Comparison of ENCODE assay signal across 8 cellular contexts in the genomic region with DNA sequence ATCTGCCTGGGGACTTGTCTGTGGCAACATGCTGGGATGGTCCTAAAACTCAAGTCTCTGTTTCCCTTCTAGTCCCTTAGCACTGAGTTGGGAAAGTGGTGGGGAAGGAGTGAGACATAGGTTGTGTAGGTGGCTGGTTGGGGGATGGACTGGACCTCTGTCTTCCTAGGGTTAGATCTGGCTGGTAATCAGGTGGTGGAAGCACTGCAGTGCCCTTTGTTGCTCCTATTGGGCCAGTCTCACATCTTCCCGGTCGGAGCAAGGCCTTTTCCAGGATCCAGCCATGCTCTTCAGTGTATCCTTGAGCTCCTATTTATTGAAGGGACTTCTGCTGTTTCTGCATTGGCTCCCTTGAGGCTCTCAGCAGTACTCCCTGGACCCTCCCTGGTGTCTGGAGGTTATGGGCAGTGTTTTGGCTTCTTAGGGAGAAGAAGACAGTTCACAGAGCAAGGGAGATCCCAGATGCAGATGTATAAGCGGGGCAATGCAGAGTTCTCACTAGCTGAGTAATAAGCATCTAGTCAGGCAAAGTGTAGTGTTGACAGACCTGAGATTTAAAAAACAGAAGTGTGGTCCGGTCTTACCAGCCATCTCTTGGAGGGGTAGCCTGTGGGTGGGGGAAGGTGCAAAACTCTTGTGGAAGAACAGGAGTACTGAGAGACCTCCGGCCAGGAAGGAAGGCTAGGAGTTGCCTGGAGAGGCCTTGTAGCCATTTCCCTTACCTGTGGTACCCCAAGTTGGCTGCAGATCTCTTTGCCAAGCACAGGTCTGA. TPM values are rescaled to one million over a fixed set of nuclear protein-coding genes. Genes with fewer than 3 reads are reported as not detected.
A peak's percentile ranks its signal among the peaks of the same experiment; 100 is the strongest.
DNase-seq lines count a peak whose midpoint lies in the region; ATAC-seq and TF ChIP-seq lines count a peak whose summit lies in the region.

No MANE protein-coding gene starts in this region.

- H4K20me1 ChIP-seq in HCT116 (ENCODE audit: insufficient read depth): peaks cover 4% of the 10 kb centered on the region; the same call in 1 of the 2 replicates

- TF ChIP-seq RAD21 in HCT116 (IDR thresholded peaks at IDR 0.05; ENCODE audit: low read depth): no peak

- no peak for DNase-seq in HCT116 (ENCODE audit: low read depth, low spot score)
- no peak for DNase-seq in ascending aorta (ENCODE audit: low spot score in 2 of 2)
- no peak for DNase-seq in memory B cell (ENCODE audit: low spot score in 2 of 2)
- DNase-seq in H4 (ENCODE audit: low spot score): no peak

- H3K4me1 Mint-ChIP-seq in memory B cell: peaks cover 26% of the 10 kb centered on the region

- BruUV-seq in HCT116 (replicated peaks; lab: Mats Ljungman, UMichigan): no TSS peak

- peaks cover 54% of the 10 kb centered on the region for H3K79me2 ChIP-seq in HCT116 (ENCODE audit: insufficient read depth, low read length)

- peak overlapping the region; percentile 91 for H3K27ac ChIP-seq in 22Rv1
- H3K27ac ChIP-seq in HCT116 (ENCODE audit: low read depth, low read length): peak overlapping the region; percentile 83
- H3K27ac ChIP-seq in ascending aorta: peak overlapping the region; percentile 92 to 98

- H3K27me3 Mint-ChIP-seq in memory B cell: no peaks in the 10 kb centered on the region

- TF ChIP-seq POLR2A in HCT116 (IDR thresholded peaks at IDR 0.05; ENCODE audit: borderline replicate concordance, extremely low read depth, insufficient read depth, insufficient read length): no peak

- no peaks in the 10 kb centered on the region for H3K9me2 ChIP-seq in HCT116 (ENCODE audit: insufficient read depth)

- peak overlapping the region; percentile 83 to 96 for H3K4me3 ChIP-seq in HCT116 (replicated peaks in 1 of 2; ENCODE audit: low read depth in 1 of 2, low read length in 2 of 2)
- peak overlapping the region; percentile 96 to 97 for H3K4me3 ChIP-seq in ascending aorta

- intact Hi-C loops in HCT116 (cut with micrococcal nuclease) (loop anchor here (1.0 kb wide), 1 partner anchor 39 kb away; the partner anchor contains the start of genes RANBP10 and TSNAXIP1), ascending aorta (cut with DNase I) (loop anchor here (2.0 to 10.0 kb wide), 5 partner anchors 17 to 1489 kb away; partner anchors contain the start of genes COG8, FHOD1, NIP7 and PDF)

- H3K27me3 ChIP-seq in HCT116 (ENCODE audit: insufficient read depth, low read length) (no peaks in the 10 kb centered on the region), ascending aorta (no peaks in the 10 kb centered on the region)

- peak overlapping the region; percentile 93 for H3K9ac ChIP-seq in HCT116 (ENCODE audit: low read length)

- H3K9me3 ChIP-seq in HCT116 (ENCODE audit: control insufficient read depth in 1 of 2, insufficient read depth in 1 of 2, low read depth in 1 of 2, low read length in 2 of 2) (no peaks in the 10 kb centered on the region), ascending aorta (no peaks in the 10 kb centered on the region)

- no peaks in the 10 kb centered on the region for H3K36me3 Mint-ChIP-seq in memory B cell

- H2AFZ ChIP-seq in HCT116 (ENCODE audit: low read depth, low read length, poor library complexity, severe bottlenecking): no peak overlapping the region

- POLR2A ChIA-PET in HCT116 (lab: Charles Lee): interaction anchor here (1.2 to 1.7 kb wide), 3 partner anchors 11 to 39 kb away, joined by 5 to 7 read pairs (median 6); partner anchors contain the start of genes RANBP10 and TSNAXIP1

- RAD21 ChIA-PET in HCT116 (lab: Charles Lee; ENCODE audit: low non-redundant PET in 1 of 2, low total read pairs in 2 of 2, uncharacterized antibody in 2 of 2, unreplicated experiment in 2 of 2): no interaction called here

- H3K4me2 ChIP-seq in HCT116 (ENCODE audit: low read length): peak overlapping the region; percentile 82

- peak overlapping the region; percentile 90 for H3K4me3 Mint-ChIP-seq in memory B cell

- TF ChIP-seq CTCF in 22Rv1 (IDR thresholded peaks at IDR 0.05): no peak
- TF ChIP-seq CTCF in HCT116 (IDR thresholded peaks at IDR 0.05 in 2 of 3, conservative IDR thresholded peaks at IDR 0.05 in 1 of 3; ENCODE audit: borderline replicate concordance in 1 of 3, insufficient read depth in 1 of 3, low read depth in 2 of 3, low read length in 2 of 3): no peak
- TF ChIP-seq CTCF in ascending aorta (IDR thresholded peaks at IDR 0.05): no peak

- H3K36me3 ChIP-seq in HCT116 (ENCODE audit: control insufficient read depth in 1 of 2, insufficient read depth in 2 of 2, low read length in 2 of 2) (peaks cover 4 to 6% of the 10 kb centered on the region in 2 experiments; a peak in 2 of 4 replicates), ascending aorta (no peaks in the 10 kb centered on the region)

- ATAC-seq in HCT116: no peak
- ATAC-seq in memory B cell (ENCODE audit: low read depth): no peak
- no peak for ATAC-seq in HG03342 (IDR thresholded peaks at IDR 0.05; ENCODE audit: unreplicated experiment)
- ATAC-seq in HG02970 (IDR thresholded peaks at IDR 0.05; ENCODE audit: low FRiP score, unreplicated experiment): no peak
- no peak for ATAC-seq in GM18909 (IDR thresholded peaks at IDR 0.05; ENCODE audit: poor library complexity, unreplicated experiment)

- H3K4me1 ChIP-seq in HCT116 (ENCODE audit: control insufficient read depth in 1 of 2, insufficient read depth in 2 of 2, low read length in 2 of 2) (peaks cover 20 to 53% of the 10 kb centered on the region in 2 experiments), ascending aorta (peaks cover 42 to 45% of the 10 kb centered on the region in 2 donors)

- H3K27ac Mint-ChIP-seq in memory B cell: peak overlapping the region; percentile 88

- H3K9me3 Mint-ChIP-seq in memory B cell: no peaks in the 10 kb centered on the region

- CTCF ChIA-PET in HCT116 (lab: Charles Lee): interaction anchor here (1.1 to 2.4 kb wide), 2 partner anchors 29 to 39 kb away, joined by 5 to 18 read pairs; partner anchors contain the start of genes RANBP10 and TSNAXIP1

TF ChIP-seq in HCT116, 20 proteins besides CTCF, POLR2A, EP300 and RAD21:
- TF ChIP-seq CEBPB (IDR thresholded peaks at IDR 0.05; ENCODE audit: low read depth) (no peak), SP1 (IDR thresholded peaks at IDR 0.05; ENCODE audit: low read depth) (no peak), CBX3 (IDR thresholded peaks at IDR 0.05; ENCODE audit: low read depth) (no peak)

RNA-seq across cellular contexts. Expression of gene NUTF2, which starts 1.3 kb away (rescaled TPM):
- 145 TPM for total RNA-seq in HCT116 (2021; ENCODE audit: unreplicated experiment)
- 163 and 200 TPM in 2 replicates for polyA plus RNA-seq in HCT116 (2012)
- 156 TPM for total RNA-seq in ascending aorta
- total RNA-seq in H4 (2014; rRNA removed; shearing (Covaris generic)): 95.0 and 256 TPM in 2 replicates

RNA-seq across cellular contexts. Expression of gene CENPT, which starts 2.0 kb away (rescaled TPM):
- total RNA-seq in HCT116 (2021; ENCODE audit: unreplicated experiment): 40.5 TPM
- polyA plus RNA-seq in HCT116 (2012): 41.6 and 46.0 TPM in 2 replicates
- 220 TPM for total RNA-seq in ascending aorta
- total RNA-seq in H4 (2014; rRNA removed; shearing (Covaris generic)): 12.0 and 20.8 TPM in 2 replicates

RNA-seq across cellular contexts. Expression of gene THAP11, which starts 3.4 kb away (rescaled TPM):
- total RNA-seq in HCT116 (2021; ENCODE audit: unreplicated experiment) (25.4 TPM), ascending aorta (85.4 TPM)
- 21.6 and 22.6 TPM in 2 replicates for polyA plus RNA-seq in HCT116 (2012)
- 39.5 and 43.7 TPM in 2 replicates for total RNA-seq in H4 (2014; rRNA removed; shearing (Covaris generic))

RNA-seq across cellular contexts. Expression of gene EDC4, which starts 27.4 kb away (rescaled TPM):
- total RNA-seq in HCT116 (2021; ENCODE audit: unreplicated experiment) (100 TPM), ascending aorta (125 TPM)
- polyA plus RNA-seq in HCT116 (2012): 83.4 and 101 TPM in 2 replicates
- 28.3 and 35.3 TPM in 2 replicates for total RNA-seq in H4 (2014; rRNA removed; shearing (Covaris generic))

RNA-seq across cellular contexts. Expression of gene TSNAXIP1, which starts 38.8 kb away (rescaled TPM):
- total RNA-seq in HCT116 (2021; ENCODE audit: unreplicated experiment): 1.2 TPM
- 0.91 and 1.1 TPM in 2 replicates for polyA plus RNA-seq in HCT116 (2012)
- 5.4 TPM for total RNA-seq in ascending aorta
- 0.48 TPM in 1 of 2 replicates, not detected in the other for total RNA-seq in H4 (2014; rRNA removed; shearing (Covaris generic))
